In the genomic region with DNA sequence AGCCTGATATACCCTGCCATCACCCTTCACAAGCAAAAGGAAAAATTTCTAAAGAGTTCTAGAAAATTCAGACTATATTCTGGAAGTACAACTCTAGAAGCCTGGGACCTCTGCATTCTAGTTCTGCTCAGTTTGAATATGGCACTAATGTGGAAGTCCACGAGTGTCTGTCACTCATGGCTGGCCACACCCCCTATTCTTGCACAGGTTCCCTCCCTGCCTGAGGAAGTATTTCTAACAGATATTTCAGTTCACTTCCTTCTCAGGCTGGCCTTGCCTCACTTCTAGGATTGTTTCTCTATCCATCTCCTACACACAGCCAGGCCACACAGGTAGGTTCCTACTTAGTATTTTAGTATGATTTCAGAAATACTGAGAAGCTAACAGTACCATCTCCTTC, we compare ENCODE assay signal across 11 cellular contexts.
A peak's percentile ranks its signal among the peaks of the same experiment; 100 is the strongest.
DNase-seq lines count a peak whose midpoint lies in the region; ATAC-seq, FAIRE-seq and TF ChIP-seq lines count a peak whose summit lies in the region.
"Had no signal": no experiment of that assay in that cellular context is flagged by ENCODE, and none has a peak within 500 bp of the region (broad histone marks: within the 10 kb centered on the region; RNA-seq: fewer than 3 reads in every experiment).

No MANE protein-coding gene starts in this region.

- H3K27ac Mint-ChIP-seq in activated CD4-positive, alpha-beta T cell treated with anti-CD3 and anti-CD28 coated beads for 36 hours, result no peak overlapping the region
- H3K27ac Mint-ChIP-seq in HFFc6, result no peak overlapping the region

- in situ Hi-C loops in KBM-7 (cut with MboI; ENCODE audit: low pct_unique_long_range_greater_than_20kb, low sequenced_read_pairs), result no loop called here

- no peak for DNase-seq in activated CD4-positive, alpha-beta T cell treated with anti-CD3 and anti-CD28 coated beads for 36 hours
- no peak for DNase-seq in activated CD4-positive, alpha-beta T cell treated with anti-CD3 and anti-CD28 coated beads, Interleukin-2, amount 50 U/mL, for 1 hour
- DNase-seq in KBM-7, result peak; percentile 76
- peak in 3 of 4 donors; percentile 36 to 74 (median 60) for DNase-seq in body of pancreas
- peak; percentile 19 to 20 for DNase-seq in thyroid gland
- no peak for DNase-seq in HFFc6
- no peak for DNase-seq in activated gamma-delta T cell (lab: John Stamatoyannopoulos, UW)
- no peak for DNase-seq in GM12891 (ENCODE audit: insufficient read length, low spot score)
- DNase-seq: NCI-H524; stimulated activated CD4-positive, alpha-beta T cell treated with anti-CD3 and anti-CD28 coated beads, Interleukin-4, amount 100 ng/mL, for 4 hours had no signal

- H3K27ac ChIP-seq in body of pancreas (no peak overlapping the region), thyroid gland (no peak overlapping the region)
- H3K27ac ChIP-seq: VCaP had no signal

- CTCF ChIA-PET in activated CD4-positive, alpha-beta T cell treated with anti-CD3 and anti-CD28 coated beads for 36 hours (lab: Charles Lee), result no interaction called here

- intact Hi-C loops in activated CD4-positive, alpha-beta T cell treated with anti-CD3 and anti-CD28 coated beads for 36 hours (cut with DNase I, micrococcal nuclease), result no loop called here
- intact Hi-C loops in body of pancreas (cut with DNase I), result no loop called here
- intact Hi-C loops in thyroid gland (cut with DNase I), result no loop called here

- H3K9me3 Mint-ChIP-seq in activated CD4-positive, alpha-beta T cell treated with anti-CD3 and anti-CD28 coated beads for 36 hours (ENCODE audit: low read depth), result no peaks in the 10 kb centered on the region
- no peaks in the 10 kb centered on the region for H3K9me3 Mint-ChIP-seq in HFFc6

- H3K36me3 ChIP-seq in body of pancreas (replicated peaks in 1 of 2; ENCODE audit: insufficient read depth in 1 of 2, low read depth in 2 of 2), result no peaks in the 10 kb centered on the region
- H3K36me3 ChIP-seq in thyroid gland, result no peaks in the 10 kb centered on the region

- H3K27me3 ChIP-seq in body of pancreas (no peaks in the 10 kb centered on the region), thyroid gland (no peaks in the 10 kb centered on the region)

- peak; percentile 39 for ATAC-seq in activated CD4-positive, alpha-beta T cell treated with anti-CD3 and anti-CD28 coated beads for 36 hours
- peak; percentile 39 for ATAC-seq in body of pancreas

- TF ChIP-seq CTCF in body of pancreas (IDR thresholded peaks at IDR 0.05), result no peak
- TF ChIP-seq CTCF in thyroid gland (IDR thresholded peaks at IDR 0.05), result no peak
- no peak for TF ChIP-seq CTCF in HFFc6 (IDR thresholded peaks at IDR 0.05)

- WGBS in body of pancreas, 2 donors, result 14 to 20% methylated on average over 1 of the region's 1 CpG
- WGBS in thyroid gland, 2 donors, result 60 to 67% methylated on average over 1 of the region's 1 CpG

- H3K4me3 ChIP-seq in body of pancreas, result no peak overlapping the region
- no peak overlapping the region for H3K4me3 ChIP-seq in thyroid gland (replicated peaks in 1 of 3)

- no peaks in the 10 kb centered on the region for H3K36me3 Mint-ChIP-seq in activated CD4-positive, alpha-beta T cell treated with anti-CD3 and anti-CD28 coated beads for 36 hours (ENCODE audit: low read depth)
- no peaks in the 10 kb centered on the region for H3K36me3 Mint-ChIP-seq in HFFc6 (ENCODE audit: low read depth)

- no peak overlapping the region for H3K4me3 Mint-ChIP-seq in activated CD4-positive, alpha-beta T cell treated with anti-CD3 and anti-CD28 coated beads for 36 hours
- no peak overlapping the region for H3K4me3 Mint-ChIP-seq in HFFc6

- POLR2A ChIA-PET in activated CD4-positive, alpha-beta T cell treated with anti-CD3 and anti-CD28 coated beads for 36 hours (lab: Charles Lee), result interaction anchor here (0.6 kb wide), 1 partner anchor 67 kb away, joined by 3 read pairs; a partner anchor contains a TSS

- TF ChIP-seq POLR2A in body of pancreas (IDR thresholded peaks at IDR 0.05), result no peak
- no peak for TF ChIP-seq POLR2A in thyroid gland (IDR thresholded peaks at IDR 0.05)
- TF ChIP-seq POLR2A in GM12891 (IDR thresholded peaks at IDR 0.05; ENCODE audit: low read depth, low read length), result no peak

- H3K27me3 Mint-ChIP-seq in activated CD4-positive, alpha-beta T cell treated with anti-CD3 and anti-CD28 coated beads for 36 hours, result peaks cover 1% of the 10 kb centered on the region
- no peaks in the 10 kb centered on the region for H3K27me3 Mint-ChIP-seq in HFFc6 (ENCODE audit: insufficient read depth)

- no peaks in the 10 kb centered on the region for H3K9me3 ChIP-seq in body of pancreas
- no peaks in the 10 kb centered on the region for H3K9me3 ChIP-seq in thyroid gland

- peaks cover 23% of the 10 kb centered on the region for H3K4me1 Mint-ChIP-seq in activated CD4-positive, alpha-beta T cell treated with anti-CD3 and anti-CD28 coated beads for 36 hours
- H3K4me1 Mint-ChIP-seq in HFFc6 (ENCODE audit: low read depth), result peaks cover 23% of the 10 kb centered on the region

- FAIRE-seq in GM12891 (lab: Jason Lieb, UNC), result no peak

- peaks cover 28% of the 10 kb centered on the region for H3K4me1 ChIP-seq in body of pancreas
- H3K4me1 ChIP-seq in thyroid gland, result peaks cover 0 to 8% of the 10 kb centered on the region in 2 donors

TF ChIP-seq in GM12891, 5 proteins besides CTCF, POLR2A, EP300 and RAD21:
- no peak for TF ChIP-seq SPI1 (IDR thresholded peaks at IDR 0.05; ENCODE audit: low read depth, low read length)
- no peak for TF ChIP-seq POU2F2 (IDR thresholded peaks at IDR 0.05; ENCODE audit: low read depth, low read length)
- no peak for TF ChIP-seq POLR2AphosphoS5 (IDR thresholded peaks at IDR 0.05; ENCODE audit: low read depth, low read length)
- no peak for TF ChIP-seq TAF1 (IDR thresholded peaks at IDR 0.05; ENCODE audit: low read depth, low read length)
- TF ChIP-seq PAX5 (IDR thresholded peaks at IDR 0.05; ENCODE audit: insufficient read depth, low read length, severe bottlenecking), result no peak

Comparison
In these comparisons a context has a peak if more than half of its experiments do, and no peak if none do; other contexts are left out.
1. DNase-seq: peak in KBM-7 (single experiment), body of pancreas (3 of 4) and thyroid gland (2 of 2); none in activated CD4-positive, alpha-beta T cell treated with anti-CD3 and anti-CD28 coated beads for 36 hours (single experiment), activated CD4-positive, alpha-beta T cell treated with anti-CD3 and anti-CD28 coated beads, Interleukin-2, amount 50 U/mL, for 1 hour (single experiment), HFFc6 (single experiment), activated gamma-delta T cell (single experiment) and GM12891 (single experiment).